In genomic region chr22:46681010-46681409, GRCh38 we compare ENCODE assay signal across 9 cellular contexts. TPM values are rescaled to one million over a fixed set of nuclear protein-coding genes. Genes with fewer than 3 reads are reported as not detected.
DNase-seq lines count a peak whose midpoint lies in the region; ATAC-seq, FAIRE-seq and TF ChIP-seq lines count a peak whose summit lies in the region.
"Had no signal": no experiment of that assay in that cellular context is flagged by ENCODE, and none has a peak within 500 bp of the region (broad histone marks: within the 10 kb centered on the region; RNA-seq: fewer than 3 reads in every experiment).

No MANE protein-coding gene starts in this region.

- ATAC-seq in GM18861 (IDR thresholded peaks at IDR 0.05; ENCODE audit: unreplicated experiment) (no peak), sciatic nerve (no peak)
- ATAC-seq: gastrocnemius medialis had no signal

- no peak for TF ChIP-seq POLR2A in GM12891 (IDR thresholded peaks at IDR 0.05; ENCODE audit: low read depth, low read length)

- no peak overlapping the region for H4K91ac ChIP-seq in mesenchymal stem cell (ENCODE audit: low read length)

- peaks cover 6% of the 10 kb centered on the region for H3K4me1 ChIP-seq in mesenchymal stem cell (ENCODE audit: control insufficient read depth, insufficient read depth, low read depth, low read length)

- no peaks in the 10 kb centered on the region for H3K27me3 ChIP-seq in mesenchymal stem cell (ENCODE audit: control insufficient read depth in 1 of 2, insufficient read depth in 1 of 2, low read length in 2 of 2)
- H3K27me3 ChIP-seq: gastrocnemius medialis had no signal

- H3K4ac ChIP-seq in mesenchymal stem cell (ENCODE audit: low read depth in 1 of 2, low read length in 2 of 2), result no peak overlapping the region

- H3K23ac ChIP-seq in mesenchymal stem cell (ENCODE audit: low read length in 2 of 2), result no peak overlapping the region

- H2BK5ac ChIP-seq in mesenchymal stem cell (ENCODE audit: low read depth, low read length, poor library complexity, severe bottlenecking), result no peak overlapping the region

- no peak overlapping the region for H3K4me2 ChIP-seq in mesenchymal stem cell (ENCODE audit: low read length, poor library complexity, severe bottlenecking)

- peak; percentile 15 for DNase-seq in CD1c-positive myeloid dendritic cell (ENCODE audit: extremely low spot score)
- DNase-seq in GM12891 (ENCODE audit: insufficient read length, low spot score), result peak; percentile 65
- DNase-seq in SK-MEL-5 (ENCODE audit: low read depth, low spot score), result peak; percentile 70
- no peak for DNase-seq in fibroblast of mammary gland (ENCODE audit: low read depth)
- no peak for DNase-seq in mesenchymal stem cell
- no peak for DNase-seq in coronary artery (ENCODE audit: low spot score)
- DNase-seq in sciatic nerve (ENCODE audit: low spot score), result no peak
- DNase-seq: gastrocnemius medialis had no signal

- WGBS in mesenchymal stem cell, result 84% methylated on average over 7 of the region's 7 CpGs

- H2AFZ ChIP-seq in mesenchymal stem cell (ENCODE audit: low read depth, low read length), result no peak overlapping the region

- no peak overlapping the region for H3K27ac ChIP-seq in mesenchymal stem cell (ENCODE audit: low read length, poor library complexity, severe bottlenecking)
- no peak overlapping the region for H3K27ac ChIP-seq in coronary artery
- H3K27ac ChIP-seq: gastrocnemius medialis had no signal

- H3K79me1 ChIP-seq in mesenchymal stem cell (replicated peaks; ENCODE audit: low read length, poor library complexity, severe bottlenecking), result peaks cover 5% of the 10 kb centered on the region

- in situ Hi-C loops in SK-MEL-5 (cut with HindIII; ENCODE audit: low pct_unique_long_range_greater_than_20kb, low sequenced_read_pairs), result no loop called here

- intact Hi-C loops in sciatic nerve (cut with DNase I), result no loop called here

- H2AK5ac ChIP-seq in mesenchymal stem cell (ENCODE audit: low read length, severe bottlenecking), result no peak overlapping the region

- H3K4me3 ChIP-seq in fibroblast of mammary gland (ENCODE audit: control insufficient read depth, low read depth, low read length), result no peak overlapping the region
- H3K4me3 ChIP-seq in mesenchymal stem cell (ENCODE audit: insufficient read depth in 1 of 2, low read depth in 1 of 2, low read length in 2 of 2), result no peak overlapping the region
- no peak overlapping the region for H3K4me3 ChIP-seq in coronary artery
- H3K4me3 ChIP-seq: gastrocnemius medialis had no signal

- no peak overlapping the region for H2BK15ac ChIP-seq in mesenchymal stem cell (ENCODE audit: low read depth, poor library complexity, severe bottlenecking)

- no peak overlapping the region for H3K18ac ChIP-seq in mesenchymal stem cell (ENCODE audit: low read depth in 1 of 2, low read length in 2 of 2)

- no peak overlapping the region for H2BK120ac ChIP-seq in mesenchymal stem cell (ENCODE audit: low read depth, low read length)

- H3K9ac ChIP-seq in mesenchymal stem cell (ENCODE audit: low read length), result no peak overlapping the region

- TF ChIP-seq CTCF in fibroblast of mammary gland (conservative IDR thresholded peaks at IDR 0.05; ENCODE audit: control insufficient read depth, insufficient read depth, low read depth, low read length), result peak; percentile 23
- TF ChIP-seq CTCF in coronary artery (IDR thresholded peaks at IDR 0.05), result no peak

- peaks cover 30 to 49% of the 10 kb centered on the region in 2 experiments for H3K36me3 ChIP-seq in mesenchymal stem cell (ENCODE audit: control insufficient read depth in 1 of 2, insufficient read depth in 2 of 2, low read depth in 1 of 2, low read length in 2 of 2)

- H2BK12ac ChIP-seq in mesenchymal stem cell (ENCODE audit: low read length in 2 of 2), result no peak overlapping the region

- H3K9me3 ChIP-seq in mesenchymal stem cell (ENCODE audit: control insufficient read depth, low read length), result no peaks in the 10 kb centered on the region
- H3K9me3 ChIP-seq: gastrocnemius medialis had no signal

- no peak for FAIRE-seq in GM12891 (lab: Jason Lieb, UNC)

- H3K14ac ChIP-seq in mesenchymal stem cell (ENCODE audit: low read length in 2 of 2), result no peak overlapping the region

- H4K8ac ChIP-seq in mesenchymal stem cell (ENCODE audit: low read length), result no peak overlapping the region

TF ChIP-seq in GM12891, 5 proteins besides CTCF, POLR2A, EP300 and RAD21:
- TF ChIP-seq TAF1 (IDR thresholded peaks at IDR 0.05; ENCODE audit: low read depth, low read length) (no peak), PAX5 (IDR thresholded peaks at IDR 0.05; ENCODE audit: insufficient read depth, low read length, severe bottlenecking) (no peak), POLR2AphosphoS5 (IDR thresholded peaks at IDR 0.05; ENCODE audit: low read depth, low read length) (no peak), POU2F2 (IDR thresholded peaks at IDR 0.05; ENCODE audit: low read depth, low read length) (no peak), SPI1 (IDR thresholded peaks at IDR 0.05; ENCODE audit: low read depth, low read length) (no peak)

RNA-seq across cellular contexts. Expression of gene CERK, which starts 57.0 kb away (rescaled TPM):
- polyA plus RNA-seq in GM12891 (2012; ENCODE audit: low read depth, missing spikeins), result 19.5 TPM
- total RNA-seq in SK-MEL-5 (2014; rRNA removed; shearing (Covaris generic)), result 173 and 193 TPM in 2 replicates
- 165 and 198 TPM in 2 replicates for polyA plus RNA-seq in SK-MEL-5 (2015; cell fraction: cytosol; rRNA removed)
- polyA plus RNA-seq in SK-MEL-5 (2015; cell fraction: nucleus; rRNA removed), result 76.5 and 82.4 TPM in 2 replicates
- polyA plus RNA-seq in mesenchymal stem cell (2013, experiment 1 of 2), result 29.4 TPM
- 29.3 TPM for polyA plus RNA-seq in mesenchymal stem cell (2013, experiment 2 of 2)
- total RNA-seq in sciatic nerve, result 27.3 TPM

Comparison
In these comparisons a context has a peak if more than half of its experiments do, and no peak if none do; other contexts are left out.
1. DNase-seq: peak in CD1c-positive myeloid dendritic cell (single experiment), GM12891 (single experiment) and SK-MEL-5 (single experiment); none in fibroblast of mammary gland (single experiment), mesenchymal stem cell (single experiment), coronary artery (single experiment) and sciatic nerve (single experiment).